In genomic region chr12:69948874-69949273, GRCh38 we compare ENCODE assay signal across 19 cellular contexts.
DNase-seq lines count a peak whose midpoint lies in the region; ATAC-seq, FAIRE-seq and TF ChIP-seq lines count a peak whose summit lies in the region.
"Had no signal": no experiment of that assay in that cellular context is flagged by ENCODE, and none has a peak within 500 bp of the region (broad histone marks: within the 10 kb centered on the region; RNA-seq: fewer than 3 reads in every experiment).

No MANE protein-coding gene starts in this region.

- H3K4me1 ChIP-seq in DOHH2 (ENCODE audit: control insufficient read depth, low read length) (peaks cover 19% of the 10 kb centered on the region), Karpas-422 (ENCODE audit: low read length) (peaks cover 22% of the 10 kb centered on the region), H1 (replicated peaks in 1 of 4; ENCODE audit: control insufficient read depth in 3 of 4, insufficient read depth in 4 of 4, low read length in 3 of 4) (peaks cover 0 to 4% (median 2%) of the 10 kb centered on the region in 4 experiments; a peak in 3 of 7 replicates), mucosa of descending colon (ENCODE audit: low read depth) (no peaks in the 10 kb centered on the region)
- H3K4me1 ChIP-seq: BLaER1 had no signal

- CTCF ChIA-PET in H1 (lab: Charles Lee; ENCODE audit: partially characterized antibody), result interaction anchor here (0.6 to 1.2 kb wide), 3 partner anchors 17 to 241 kb away, joined by 3 to 4 read pairs (median 3); no protein-coding TSS in a partner anchor

- H2BK15ac ChIP-seq in H1 (ENCODE audit: low read length), result no peak overlapping the region

- H3K79me1 ChIP-seq in H1 (ENCODE audit: low read depth, low read length), result no peaks in the 10 kb centered on the region

- H2BK5ac ChIP-seq in H1 (ENCODE audit: low read depth, low read length), result no peak overlapping the region

- DNase-seq in Karpas-422, result no peak
- DNase-seq in H1 (ENCODE audit: low read depth in 1 of 2, low spot score in 2 of 2), result no peak
- DNase-seq in NCI-H187 (lab: John Stamatoyannopoulos, UW), result no peak
- no peak for DNase-seq in NCI-H774 (lab: John Stamatoyannopoulos, UW)
- no peak for DNase-seq in mucosa of descending colon
- DNase-seq: CD4-positive, alpha-beta memory T cell; DMS153; DMS79; GF-D8; HCEC 1CT; HFFc6; IMR-90 had no signal

- H3K4me1 Mint-ChIP-seq in nephron, result peaks cover 19% of the 10 kb centered on the region
- H3K4me1 Mint-ChIP-seq: CD14-positive monocyte; CD4-positive, alpha-beta memory T cell had no signal

- H3K23me2 ChIP-seq in H1 (ENCODE audit: low read depth, low read length), result no peaks in the 10 kb centered on the region

- H3K9ac ChIP-seq in Karpas-422 (ENCODE audit: low read length) (no peak overlapping the region), H1 (replicated peaks in 1 of 4; ENCODE audit: extremely low read depth in 1 of 4, low read depth in 3 of 4, low read length in 3 of 4) (no peak overlapping the region)
- H3K9ac ChIP-seq: BLaER1 had no signal

- TF ChIP-seq CTCF in DOHH2 (IDR thresholded peaks at IDR 0.05; ENCODE audit: low read depth, low read length, poor library complexity, severe bottlenecking) (no peak), H1 (IDR thresholded peaks at IDR 0.05; ENCODE audit: control extremely low read depth in 1 of 3, insufficient read depth in 1 of 3, low read depth in 1 of 3, low read length in 3 of 3) (no peak), nephron (IDR thresholded peaks at IDR 0.05; ENCODE audit: unreplicated experiment in 3 of 3) (no peak), mucosa of descending colon (IDR thresholded peaks at IDR 0.05) (no peak)

- no peak overlapping the region for H3K4ac ChIP-seq in H1 (replicated peaks; ENCODE audit: insufficient read length, low read depth, low read length)

- no peak overlapping the region for H3K4me3 Mint-ChIP-seq in nephron
- H3K4me3 Mint-ChIP-seq: CD14-positive monocyte; CD4-positive, alpha-beta memory T cell; HFFc6 had no signal

- H3K27me3 ChIP-seq in DOHH2 (ENCODE audit: control insufficient read depth, low read length), result no peaks in the 10 kb centered on the region
- H3K27me3 ChIP-seq in Karpas-422 (ENCODE audit: low read length), result no peaks in the 10 kb centered on the region
- no peaks in the 10 kb centered on the region for H3K27me3 ChIP-seq in H1 (replicated peaks in 1 of 4; ENCODE audit: control insufficient read depth in 3 of 4, extremely low read depth in 1 of 4, insufficient read depth in 3 of 4, low read length in 3 of 4)
- H3K27me3 ChIP-seq: BLaER1 had no signal

- H3K23ac ChIP-seq in H1 (ENCODE audit: insufficient read length), result no peak overlapping the region

- POLR2A ChIA-PET in H1 (lab: Charles Lee; ENCODE audit: partially characterized antibody), result interaction anchor here (1.0 to 2.1 kb wide), 5 partner anchors 9 to 16 kb away, joined by 3 to 7 read pairs (median 5); no protein-coding TSS in a partner anchor

- ATAC-seq in mucosa of descending colon, result no peak
- ATAC-seq: K562 had no signal

- no peak overlapping the region for H2BK20ac ChIP-seq in H1 (ENCODE audit: low read length)

- H3K36me3 ChIP-seq in DOHH2 (ENCODE audit: control insufficient read depth, low read length), result no peaks in the 10 kb centered on the region
- no peaks in the 10 kb centered on the region for H3K36me3 ChIP-seq in Karpas-422 (ENCODE audit: insufficient read depth, low read length)
- no peaks in the 10 kb centered on the region for H3K36me3 ChIP-seq in H1 (ENCODE audit: control insufficient read depth in 2 of 4, insufficient read depth in 4 of 4, low read length in 3 of 4)
- H3K36me3 ChIP-seq in mucosa of descending colon (ENCODE audit: low read depth), result no peaks in the 10 kb centered on the region
- H3K36me3 ChIP-seq: BLaER1 had no signal

- H3K79me2 ChIP-seq in DOHH2 (ENCODE audit: control insufficient read depth, low read length) (no peaks in the 10 kb centered on the region), Karpas-422 (ENCODE audit: low read length) (no peaks in the 10 kb centered on the region), H1 (ENCODE audit: control insufficient read depth in 1 of 2, insufficient read depth in 2 of 2, low read length in 2 of 2) (no peaks in the 10 kb centered on the region)

- FAIRE-seq in H1 (lab: Jason Lieb, UNC), result peak; percentile 48
- FAIRE-seq: HTR-8/SVneo, K562 had no signal

- TF ChIP-seq RAD21 in H1 (IDR thresholded peaks at IDR 0.05 in 1 of 2, conservative IDR thresholded peaks at IDR 0.05 in 1 of 2; ENCODE audit: low read depth in 2 of 2, low read length in 2 of 2), result no peak

- no peak for TF ChIP-seq POLR2A in H1 (IDR thresholded peaks at IDR 0.05; ENCODE audit: control extremely low read depth in 1 of 2, low read depth in 2 of 2, low read length in 2 of 2)

- H3K9me2 ChIP-seq in DOHH2 (replicated peaks; ENCODE audit: control insufficient read depth, low read length) (no peaks in the 10 kb centered on the region), Karpas-422 (replicated peaks; ENCODE audit: insufficient read depth, low read length) (no peaks in the 10 kb centered on the region)

- peaks cover 4% of the 10 kb centered on the region for H3K27me3 Mint-ChIP-seq in nephron (ENCODE audit: low read depth)

- H4K20me1 ChIP-seq in DOHH2 (ENCODE audit: control insufficient read depth, insufficient read depth, low read depth, low read length) (no peaks in the 10 kb centered on the region), Karpas-422 (ENCODE audit: insufficient read depth, low read depth, low read length) (no peaks in the 10 kb centered on the region), H1 (replicated peaks in 1 of 2; ENCODE audit: control insufficient read depth in 1 of 2, insufficient read depth in 2 of 2, low read length in 2 of 2) (no peaks in the 10 kb centered on the region)
- H4K20me1 ChIP-seq: BLaER1 had no signal

- peaks cover 10% of the 10 kb centered on the region for H3K9me3 Mint-ChIP-seq in nephron
- H3K9me3 Mint-ChIP-seq: HFFc6 had no signal

- H3K36me3 Mint-ChIP-seq in nephron (ENCODE audit: low read depth), result peaks cover 3% of the 10 kb centered on the region
- H3K36me3 Mint-ChIP-seq: CD14-positive monocyte; CD4-positive, alpha-beta memory T cell had no signal

- no peak overlapping the region for H4K5ac ChIP-seq in H1 (ENCODE audit: insufficient read length, low read depth, low read length)

- no peak overlapping the region for H4K8ac ChIP-seq in H1 (ENCODE audit: extremely low read depth, insufficient read depth, low read length)

- no peak overlapping the region for H2BK12ac ChIP-seq in H1 (ENCODE audit: low read depth, low read length)

- no peak overlapping the region for H3K56ac ChIP-seq in H1 (replicated peaks; ENCODE audit: insufficient read length, low read depth, low read length)

- H3F3A ChIP-seq in DOHH2 (ENCODE audit: control insufficient read depth, insufficient read depth), result no peaks in the 10 kb centered on the region

- no peak overlapping the region for H3K27ac ChIP-seq in DOHH2 (ENCODE audit: low read depth, low read length)
- no peak overlapping the region for H3K27ac ChIP-seq in Karpas-422 (ENCODE audit: low read length)
- no peak overlapping the region for H3K27ac ChIP-seq in H1 (ENCODE audit: low read depth, low read length)
- H3K27ac ChIP-seq: 22Rv1, BLaER1 had no signal

- TF ChIP-seq EP300 in H1 (IDR thresholded peaks at IDR 0.05; ENCODE audit: borderline replicate concordance in 1 of 2, low read depth in 2 of 2, low read length in 2 of 2), result no peak

- no peak overlapping the region for H2BK120ac ChIP-seq in H1 (replicated peaks; ENCODE audit: low read depth, low read length)

- H2AFZ ChIP-seq in Karpas-422 (ENCODE audit: low read length), result 0 out of 2 replicates have a peak overlapping the region, but pooled peaks have one; percentile 25
- no peak overlapping the region for H2AFZ ChIP-seq in H1 (ENCODE audit: low read length)

- no peak overlapping the region for H3K4me3 ChIP-seq in DOHH2 (ENCODE audit: low read length)
- H3K4me3 ChIP-seq in Karpas-422 (ENCODE audit: low read length), result no peak overlapping the region
- H3K4me3 ChIP-seq in H1 (ENCODE audit: extremely low read depth in 1 of 4, insufficient read depth in 2 of 4, low read depth in 3 of 4, low read length in 4 of 4), result no peak overlapping the region
- no peak overlapping the region for H3K4me3 ChIP-seq in mucosa of descending colon
- H3K4me3 ChIP-seq: BLaER1, K562 had no signal

- no peak overlapping the region for H2AK5ac ChIP-seq in H1 (ENCODE audit: low read depth, low read length)

- intact Hi-C loops in mucosa of descending colon (cut with DNase I, micrococcal nuclease), result no loop called here

- H3K14ac ChIP-seq in H1 (ENCODE audit: insufficient read length), result no peak overlapping the region

- H3K27ac Mint-ChIP-seq in nephron, result peak overlapping the region; percentile 6 to 47 (median 14)
- H3K27ac Mint-ChIP-seq: CD14-positive monocyte; CD4-positive, alpha-beta memory T cell; HFFc6 had no signal

- H3K9me3 ChIP-seq in DOHH2 (ENCODE audit: control insufficient read depth, insufficient read depth, low read length), result no peaks in the 10 kb centered on the region
- H3K9me3 ChIP-seq in Karpas-422 (ENCODE audit: low read length), result no peaks in the 10 kb centered on the region
- no peaks in the 10 kb centered on the region for H3K9me3 ChIP-seq in H1 (ENCODE audit: insufficient read depth in 2 of 2, low read depth in 1 of 2, low read length in 1 of 2)
- H3K9me3 ChIP-seq in mucosa of descending colon, result no peaks in the 10 kb centered on the region
- H3K9me3 ChIP-seq: BLaER1 had no signal

- peak overlapping the region; percentile 37 for H3K4me2 ChIP-seq in DOHH2 (ENCODE audit: low read length)
- H3K4me2 ChIP-seq in Karpas-422 (ENCODE audit: low read depth, low read length, poor library complexity, severe bottlenecking), result peak overlapping the region; percentile 49
- no peak overlapping the region for H3K4me2 ChIP-seq in H1 (ENCODE audit: insufficient read depth in 1 of 2, low read depth in 2 of 2, low read length in 2 of 2)
- H3K4me2 ChIP-seq: BLaER1 had no signal

- H4K91ac ChIP-seq in H1 (replicated peaks; ENCODE audit: insufficient read length, low read length), result no peak overlapping the region

- H3K18ac ChIP-seq in H1 (ENCODE audit: extremely low read depth, low read length), result no peak overlapping the region

TF ChIP-seq in H1, 55 proteins besides CTCF, POLR2A, EP300 and RAD21 (continues in another document):
- TF ChIP-seq E2F6 (IDR thresholded peaks at IDR 0.05), result no peak
- no peak for TF ChIP-seq SP4 (IDR thresholded peaks at IDR 0.05; ENCODE audit: low read length)
- no peak for TF ChIP-seq CBX5 (IDR thresholded peaks at IDR 0.05; ENCODE audit: low read depth, low read length)
- TF ChIP-seq SP1 (IDR thresholded peaks at IDR 0.05; ENCODE audit: low read depth, low read length), result no peak
- TF ChIP-seq SIN3A (conservative IDR thresholded peaks at IDR 0.05 in 1 of 2, IDR thresholded peaks at IDR 0.05 in 1 of 2; ENCODE audit: low read depth in 1 of 2, low read length in 2 of 2), result no peak
- no peak for TF ChIP-seq CEBPB (IDR thresholded peaks at IDR 0.05; ENCODE audit: low read depth, low read length)

Comparison
In these comparisons a context has a peak if more than half of its experiments do, and no peak if none do; other contexts are left out.
1. H3K4me2 ChIP-seq: peak in DOHH2 (single experiment) and Karpas-422 (single experiment); none in H1 (0 of 2).